20 cellular contexts compared by ENCODE assay signal in genomic region chr4:2272026-2272827, GRCh38. TPM values are rescaled to one million over a fixed set of nuclear protein-coding genes. Genes with fewer than 3 reads are reported as not detected.
DNase-seq lines count a peak whose midpoint lies in the region; ATAC-seq, FAIRE-seq and TF ChIP-seq lines count a peak whose summit lies in the region.
"Had no signal": no experiment of that assay in that cellular context is flagged by ENCODE, and none has a peak within 500 bp of the region (broad histone marks: within the 10 kb centered on the region; RNA-seq: fewer than 3 reads in every experiment).

No MANE protein-coding gene starts in this region.

- no peak for TF ChIP-seq POLR2A in GM12878 (IDR thresholded peaks at IDR 0.05; ENCODE audit: low read depth, low read length)

- peaks cover 0 to 2% of the 10 kb centered on the region in 2 donors for H3K4me1 Mint-ChIP-seq in stimulated activated naive B cell treated with anti-CD40 and anti-IgM and Interleukin-4, amounts not matched to agents 10 μg/mL and 1 μg/mL and 100 μg/mL, for 72 hours
- peaks cover 0 to 4% (median 0%) of the 10 kb centered on the region in 7 donors for H3K4me1 Mint-ChIP-seq in naive thymus-derived CD4-positive, alpha-beta T cell

- no peak for TF ChIP-seq CTCF in GM12878 (IDR thresholded peaks at IDR 0.05 in 2 of 3, conservative IDR thresholded peaks at IDR 0.05 in 1 of 3; ENCODE audit: control insufficient read depth in 2 of 3, extremely low read depth in 1 of 3, insufficient read depth in 1 of 3, low read depth in 3 of 3, low read length in 3 of 3)
- no peak for TF ChIP-seq CTCF in kidney (IDR thresholded peaks at IDR 0.05; ENCODE audit: borderline replicate concordance, extremely low read depth, insufficient read depth)

- H3K36me3 ChIP-seq in GM12878 (ENCODE audit: control insufficient read depth in 2 of 2, insufficient read depth in 2 of 2, low read length in 1 of 2) (no peaks in the 10 kb centered on the region), kidney (ENCODE audit: control insufficient read depth in 1 of 2, insufficient read depth in 2 of 2, low read length in 2 of 2) (peaks cover 0 to 2% of the 10 kb centered on the region in 2 donors)
- no peaks in the 10 kb centered on the region for H3K36me3 ChIP-seq in naive thymus-derived CD4-positive, alpha-beta T cell (ENCODE audit: control insufficient read depth in 2 of 3, insufficient read depth in 3 of 3, low read length in 3 of 3)
- H3K36me3 ChIP-seq: MG63 had no signal

- no TSS peak for BruUV-seq in GM12878 (replicated peaks; lab: Mats Ljungman, UMichigan)

- H3K9me3 Mint-ChIP-seq in stimulated activated naive B cell treated with anti-CD40 and anti-IgM and Interleukin-4, amounts not matched to agents 10 μg/mL and 1 μg/mL and 100 μg/mL, for 72 hours = no peaks in the 10 kb centered on the region
- peaks cover 0 to 1% (median 0%) of the 10 kb centered on the region in 11 donors for H3K9me3 Mint-ChIP-seq in naive thymus-derived CD4-positive, alpha-beta T cell
- H3K9me3 Mint-ChIP-seq: GM23338 had no signal

- no peak overlapping the region for H3K4me3 ChIP-seq in GM12878
- H3K4me3 ChIP-seq in kidney (ENCODE audit: low read length in 2 of 2) = no peak overlapping the region
- H3K4me3 ChIP-seq in naive thymus-derived CD4-positive, alpha-beta T cell (ENCODE audit: low read length) = no peak overlapping the region
- H3K4me3 ChIP-seq: GM23338, MG63, Peyer's patch had no signal

- H3K9me3 ChIP-seq in GM12878 (replicated peaks; ENCODE audit: control insufficient read depth, insufficient read depth, low read length) = no peaks in the 10 kb centered on the region
- no peaks in the 10 kb centered on the region for H3K9me3 ChIP-seq in kidney (ENCODE audit: control insufficient read depth in 1 of 2, low read length in 2 of 2)
- no peaks in the 10 kb centered on the region for H3K9me3 ChIP-seq in naive thymus-derived CD4-positive, alpha-beta T cell (ENCODE audit: control insufficient read depth in 2 of 3, low read length in 3 of 3)
- H3K9me3 ChIP-seq: MG63, Peyer's patch had no signal

- no peak overlapping the region for H2AFZ ChIP-seq in GM12878 (ENCODE audit: control insufficient read depth, low read depth, low read length)
- H2AFZ ChIP-seq: GM23338 had no signal

- peak; percentile 49 for DNase-seq in Right ventricle myocardium inferior (ENCODE audit: missing footprints)
- no peak for DNase-seq in left ventricle myocardium superior
- DNase-seq in GM12878 (ENCODE audit: low read depth, low spot score) = no peak
- peak; percentile 56 for DNase-seq in kidney
- no peak for DNase-seq in stimulated activated naive B cell treated with anti-CD40 and anti-IgM and Interleukin-4, amounts not matched to agents 10 μg/mL and 1 μg/mL and 100 μg/mL, for 72 hours
- no peak for DNase-seq in central memory CD4-positive, alpha-beta T cell
- no peak for DNase-seq in naive thymus-derived CD4-positive, alpha-beta T cell
- DNase-seq in AG20443 (ENCODE audit: low spot score) = no peak
- DNase-seq: DMS79 treated with DMSO at 0.1 percent for 48 hours, MG63, NCI-H1092, NCI-H1694 treated with DMSO at 0.1 percent for 48 hours, NCI-H226, NCI-H524 treated with DMSO at 0.1 percent for 48 hours, Peyer's patch, SHP77 had no signal

- no peak overlapping the region for H3K4me2 ChIP-seq in GM12878 (ENCODE audit: control insufficient read depth, insufficient read depth)
- H3K4me2 ChIP-seq: GM23338 had no signal

- intact Hi-C loops in Right ventricle myocardium inferior (cut with DNase I) = no loop called here
- intact Hi-C loops in left ventricle myocardium superior (cut with micrococcal nuclease) = no loop called here
- intact Hi-C loops in GM12878 (cut with micrococcal nuclease; ENCODE audit: unreplicated experiment) = no loop called here
- intact Hi-C loops in kidney (cut with DNase I) = no loop called here
- intact Hi-C loops in naive thymus-derived CD4-positive, alpha-beta T cell (cut with micrococcal nuclease) = no loop called here

- no peaks in the 10 kb centered on the region for H3K27me3 ChIP-seq in GM12878 (replicated peaks in 1 of 2; ENCODE audit: control insufficient read depth in 2 of 2, insufficient read depth in 2 of 2, low read length in 1 of 2)
- no peaks in the 10 kb centered on the region for H3K27me3 ChIP-seq in naive thymus-derived CD4-positive, alpha-beta T cell (ENCODE audit: control insufficient read depth in 2 of 2, insufficient read depth in 2 of 2, low read length in 2 of 2)
- H3K27me3 ChIP-seq: MG63, Peyer's patch had no signal

- no peaks in the 10 kb centered on the region for H3K27me3 Mint-ChIP-seq in stimulated activated naive B cell treated with anti-CD40 and anti-IgM and Interleukin-4, amounts not matched to agents 10 μg/mL and 1 μg/mL and 100 μg/mL, for 72 hours
- no peaks in the 10 kb centered on the region for H3K27me3 Mint-ChIP-seq in naive thymus-derived CD4-positive, alpha-beta T cell

- FAIRE-seq in GM12878 (lab: Jason Lieb, UNC) (no peak), kidney (lab: Jason Lieb, UNC) (no peak)
- FAIRE-seq: G401.6, GM18507 had no signal

- no peaks in the 10 kb centered on the region for H3K36me3 Mint-ChIP-seq in stimulated activated naive B cell treated with anti-CD40 and anti-IgM and Interleukin-4, amounts not matched to agents 10 μg/mL and 1 μg/mL and 100 μg/mL, for 72 hours
- peaks cover 0 to 8% (median 3%) of the 10 kb centered on the region in 5 donors for H3K36me3 Mint-ChIP-seq in naive thymus-derived CD4-positive, alpha-beta T cell

- SMC1A ChIA-PET in GM12878 (lab: Charles Lee; ENCODE audit: uncharacterized antibody, unreplicated experiment) = no interaction called here

- CTCF ChIA-PET in GM12878 (lab: Yijun Ruan, JAX) = no interaction called here
- CTCF ChIA-PET in naive thymus-derived CD4-positive, alpha-beta T cell (lab: Charles Lee) = no interaction called here

- no peak overlapping the region for H3K4me3 Mint-ChIP-seq in stimulated activated naive B cell treated with anti-CD40 and anti-IgM and Interleukin-4, amounts not matched to agents 10 μg/mL and 1 μg/mL and 100 μg/mL, for 72 hours
- no peak overlapping the region for H3K4me3 Mint-ChIP-seq in naive thymus-derived CD4-positive, alpha-beta T cell
- H3K4me3 Mint-ChIP-seq: GM23338 had no signal

- H4K20me1 ChIP-seq in GM12878 (ENCODE audit: control insufficient read depth, insufficient read depth) = no peaks in the 10 kb centered on the region

- POLR2A ChIA-PET in GM12878 (lab: Charles Lee) = no interaction called here
- POLR2A ChIA-PET in naive thymus-derived CD4-positive, alpha-beta T cell (lab: Charles Lee) = interaction anchor here (1.1 to 1.9 kb wide), 2 partner anchors 9 to 10 kb away, joined by 3 to 4 read pairs; partner anchors contain the start of gene MXD4

- ATAC-seq in Right ventricle myocardium inferior (no peak), left ventricle myocardium superior (no peak), GM12878 (no peak)
- no peak for ATAC-seq in stimulated activated naive B cell treated with anti-CD40 and anti-IgM and Interleukin-4, amounts not matched to agents 10 μg/mL and 1 μg/mL and 100 μg/mL, for 72 hours (replicated peaks)
- ATAC-seq in naive thymus-derived CD4-positive, alpha-beta T cell = no peak
- ATAC-seq: GM23338 had no signal

- H3K4me1 ChIP-seq in GM12878 (ENCODE audit: control insufficient read depth, insufficient read depth, low read length) = no peaks in the 10 kb centered on the region
- H3K4me1 ChIP-seq in kidney (ENCODE audit: control insufficient read depth in 1 of 2, insufficient read depth in 1 of 2, low read depth in 1 of 2, low read length in 2 of 2) = no peaks in the 10 kb centered on the region
- no peaks in the 10 kb centered on the region for H3K4me1 ChIP-seq in naive thymus-derived CD4-positive, alpha-beta T cell (ENCODE audit: control insufficient read depth in 2 of 2, insufficient read depth in 2 of 2, low read length in 2 of 2)
- H3K4me1 ChIP-seq: Peyer's patch had no signal

- TF ChIP-seq RAD21 in GM12878 (IDR thresholded peaks at IDR 0.05; ENCODE audit: insufficient read depth, low read depth, low read length) = no peak

- H3K79me2 ChIP-seq in GM12878 (ENCODE audit: control insufficient read depth, insufficient read depth, low read length) = no peaks in the 10 kb centered on the region

- in situ Hi-C loops in GM12878 (cut with MboI) = no loop called here

- H3K27ac ChIP-seq in GM12878 (ENCODE audit: control insufficient read depth, insufficient read depth) (no peak overlapping the region), kidney (ENCODE audit: low read depth in 2 of 2, low read length in 2 of 2) (no peak overlapping the region)
- no peak overlapping the region for H3K27ac ChIP-seq in naive thymus-derived CD4-positive, alpha-beta T cell (ENCODE audit: low read depth, low read length)
- H3K27ac ChIP-seq: 22Rv1, Peyer's patch had no signal

- RAD21 ChIA-PET in GM12878 (lab: Charles Lee; ENCODE audit: unreplicated experiment) = no interaction called here

- 58% methylated on average over 25 of the region's 25 CpGs for WGBS in GM12878 (ENCODE audit: insufficient coverage, insufficient replicate concordance, low lambda C conversion rate, missing lambda C conversion rate)

- peak overlapping the region; percentile 67 for H3K27ac Mint-ChIP-seq in stimulated activated naive B cell treated with anti-CD40 and anti-IgM and Interleukin-4, amounts not matched to agents 10 μg/mL and 1 μg/mL and 100 μg/mL, for 72 hours
- H3K27ac Mint-ChIP-seq in naive thymus-derived CD4-positive, alpha-beta T cell = peak overlapping the region in 1 of 9 donors; percentile 70

- no peak for TF ChIP-seq EP300 in GM12878 (IDR thresholded peaks at IDR 0.05; ENCODE audit: borderline replicate concordance in 1 of 2, control insufficient read depth in 1 of 2, low read depth in 2 of 2, low read length in 2 of 2)

- H3K9ac ChIP-seq in GM12878 (ENCODE audit: control insufficient read depth, insufficient read depth, low read length) = no peak overlapping the region
- no peak overlapping the region for H3K9ac ChIP-seq in kidney (ENCODE audit: low read length in 2 of 2)

RNA-seq across cellular contexts. Expression of gene MXD4, which starts 10.3 kb away (rescaled TPM):
- total RNA-seq in Right ventricle myocardium inferior (36.0 TPM), left ventricle myocardium superior (44.0 TPM), GM12878 (2014; rRNA removed) (15.5 and 18.7 TPM in 2 replicates), GM12878 (2014; rRNA removed; fragmentation: Illumina TruSeq; extraction: Trizol) (5.5 and 6.1 TPM in 2 replicates), GM12878 (2021) (25.6 and 26.4 TPM in 2 replicates), kidney (84.8 TPM)
- 22.6 and 25.9 TPM in 2 replicates for total RNA-seq in GM12878 (2013; cell fraction: nucleolus; rRNA removed)
- polyA plus RNA-seq in GM12878 (2011; ENCODE audit: low read depth) = 8.0 TPM
- polyA plus RNA-seq in GM12878 (2011; rRNA removed) (6.4 and 9.9 TPM in 2 replicates), GM12878 (2014; fragmentation: Illumina TruSeq; extraction: Trizol) (2.0 and 4.3 TPM in 2 replicates), GM12878 (2014; fragmentation: Nextera tagmentation; extraction: Ambion mirVana) (under 1 TPM; 0.21 to 0.44 TPM), GM12878 (2014; rRNA removed) (18.1 and 22.2 TPM in 2 replicates), GM12878 (2016; fragmentation: Nextera tagmentation; extraction: Ambion mirVana) (1 to 10 TPM; 3.6 to 5.0 TPM), kidney (ENCODE audit: insufficient read depth, low read depth, low replicate concordance) (49.8 TPM)
- polyA plus RNA-seq in GM12878 (2011; cell fraction: cytosol; rRNA removed) = 7.5 and 14.9 TPM in 2 replicates
- polyA plus RNA-seq in GM12878 (2011; cell fraction: nucleus; rRNA removed) = 62.6 and 69.2 TPM in 2 replicates
- 14.5 and 24.2 TPM in 2 replicates for polyA plus RNA-seq in GM12878 (2012)
- polyA minus RNA-seq in GM12878 (2011; rRNA and poly(A)+ RNA removed) = 5.7 and 13.2 TPM in 2 replicates
- 2.9 and 3.3 TPM in 2 replicates for polyA minus RNA-seq in GM12878 (2011; cell fraction: cytosol; rRNA and poly(A)+ RNA removed)
- 17.3 and 27.3 TPM in 2 replicates for polyA minus RNA-seq in GM12878 (2011; cell fraction: nucleus; rRNA and poly(A)+ RNA removed)
- 100 to 1,000 TPM in 1 of 5 experiments, 10 to 100 TPM in 4; 25.6 to 106 (median 46.0) TPM for total RNA-seq in naive thymus-derived CD4-positive, alpha-beta T cell
- 10 to 100 TPM; 18.9 to 25.4 TPM for polyA plus RNA-seq in naive thymus-derived CD4-positive, alpha-beta T cell

RNA-seq across cellular contexts. Expression of gene HAUS3, which starts 30.3 kb away (rescaled TPM):
- total RNA-seq in Right ventricle myocardium inferior (7.7 TPM), left ventricle myocardium superior (8.2 TPM), GM12878 (2014; rRNA removed) (9.5 and 10.9 TPM in 2 replicates), GM12878 (2014; rRNA removed; fragmentation: Illumina TruSeq; extraction: Trizol) (12.7 TPM in 2 replicates), GM12878 (2021) (13.2 and 13.5 TPM in 2 replicates), kidney (12.1 TPM)
- 25.7 and 27.0 TPM in 2 replicates for total RNA-seq in GM12878 (2013; cell fraction: nucleolus; rRNA removed)
- polyA plus RNA-seq in GM12878 (2011; ENCODE audit: low read depth) = 7.7 TPM
- polyA plus RNA-seq in GM12878 (2011; rRNA removed) (11.4 and 23.9 TPM in 2 replicates), GM12878 (2014; fragmentation: Illumina TruSeq; extraction: Trizol) (13.9 and 19.8 TPM in 2 replicates), GM12878 (2014; fragmentation: Nextera tagmentation; extraction: Ambion mirVana) (1 to 10 TPM; 4.2 to 7.3 TPM), GM12878 (2014; rRNA removed) (10.0 and 11.8 TPM in 2 replicates), GM12878 (2016; fragmentation: Nextera tagmentation; extraction: Ambion mirVana) (10 to 100 TPM; 20.2 to 23.9 TPM), kidney (ENCODE audit: insufficient read depth, low read depth, low replicate concordance) (4.1 TPM)
- polyA plus RNA-seq in GM12878 (2011; cell fraction: cytosol; rRNA removed) = 4.5 TPM in 2 replicates
- 11.0 and 11.2 TPM in 2 replicates for polyA plus RNA-seq in GM12878 (2011; cell fraction: nucleus; rRNA removed)
- polyA plus RNA-seq in GM12878 (2012) = 11.3 and 14.1 TPM in 2 replicates
- 3.5 and 3.6 TPM in 2 replicates for polyA minus RNA-seq in GM12878 (2011; rRNA and poly(A)+ RNA removed)
- polyA minus RNA-seq in GM12878 (2011; cell fraction: cytosol; rRNA and poly(A)+ RNA removed) = 2.9 and 4.3 TPM in 2 replicates
- 5.6 and 9.9 TPM in 2 replicates for polyA minus RNA-seq in GM12878 (2011; cell fraction: nucleus; rRNA and poly(A)+ RNA removed)
- total RNA-seq in naive thymus-derived CD4-positive, alpha-beta T cell = 10 to 100 TPM; 24.4 to 88.2 (median 34.1) TPM
- polyA plus RNA-seq in naive thymus-derived CD4-positive, alpha-beta T cell = 10 to 100 TPM; 18.5 to 25.9 TPM

RNA-seq across cellular contexts. Expression of gene POLN, which starts 30.3 kb away (rescaled TPM):
- total RNA-seq in Right ventricle myocardium inferior (2.0 TPM), left ventricle myocardium superior (1.9 TPM), GM12878 (2014; rRNA removed) (0.98 and 1.2 TPM in 2 replicates), GM12878 (2014; rRNA removed; fragmentation: Illumina TruSeq; extraction: Trizol) (0.63 and 0.74 TPM in 2 replicates), GM12878 (2021) (0.95 and 1.7 TPM in 2 replicates), kidney (3.8 TPM)
- total RNA-seq in GM12878 (2013; cell fraction: nucleolus; rRNA removed) = 2.2 and 5.4 TPM in 2 replicates
- 0.22 TPM for polyA plus RNA-seq in GM12878 (2011; ENCODE audit: low read depth)
- polyA plus RNA-seq in GM12878 (2011; rRNA removed) (0.30 and 0.41 TPM in 2 replicates), GM12878 (2014; fragmentation: Illumina TruSeq; extraction: Trizol) (0.48 and 1.3 TPM in 2 replicates), GM12878 (2014; fragmentation: Nextera tagmentation; extraction: Ambion mirVana) (under 1 TPM in 1 of 2 experiments, not detected in 1; 0.09 TPM), GM12878 (2014; rRNA removed) (0.94 and 0.96 TPM in 2 replicates), GM12878 (2016; fragmentation: Nextera tagmentation; extraction: Ambion mirVana) (1 to 10 TPM; 1.2 to 2.0 TPM), kidney (ENCODE audit: insufficient read depth, low read depth, low replicate concordance) (1.3 TPM)
- 0.39 and 0.40 TPM in 2 replicates for polyA plus RNA-seq in GM12878 (2011; cell fraction: cytosol; rRNA removed)
- polyA plus RNA-seq in GM12878 (2011; cell fraction: nucleus; rRNA removed) = 0.73 and 0.97 TPM in 2 replicates
- polyA plus RNA-seq in GM12878 (2012) = 0.24 and 0.67 TPM in 2 replicates
- 0.15 and 0.51 TPM in 2 replicates for polyA minus RNA-seq in GM12878 (2011; rRNA and poly(A)+ RNA removed)
- polyA minus RNA-seq in GM12878 (2011; cell fraction: cytosol; rRNA and poly(A)+ RNA removed) = not detected in 2 replicates
- polyA minus RNA-seq in GM12878 (2011; cell fraction: nucleus; rRNA and poly(A)+ RNA removed) = 0.36 and 1.1 TPM in 2 replicates
- total RNA-seq in naive thymus-derived CD4-positive, alpha-beta T cell = 1 to 10 TPM; 2.4 to 5.4 (median 3.2) TPM
- polyA plus RNA-seq in naive thymus-derived CD4-positive, alpha-beta T cell = under 1 TPM; 0.17 to 0.95 TPM

Comparison
In these comparisons a context has a peak if more than half of its experiments do, and no peak if none do; other contexts are left out.
1. DNase-seq: peak in Right ventricle myocardium inferior (single experiment) and kidney (single experiment); none in left ventricle myocardium superior (single experiment), GM12878 (single experiment), stimulated activated naive B cell treated with anti-CD40 and anti-IgM and Interleukin-4, amounts not matched to agents 10 μg/mL and 1 μg/mL and 100 μg/mL, for 72 hours (single experiment), central memory CD4-positive, alpha-beta T cell (single experiment), naive thymus-derived CD4-positive, alpha-beta T cell (0 of 9) and AG20443 (single experiment).